In the genomic region with DNA sequence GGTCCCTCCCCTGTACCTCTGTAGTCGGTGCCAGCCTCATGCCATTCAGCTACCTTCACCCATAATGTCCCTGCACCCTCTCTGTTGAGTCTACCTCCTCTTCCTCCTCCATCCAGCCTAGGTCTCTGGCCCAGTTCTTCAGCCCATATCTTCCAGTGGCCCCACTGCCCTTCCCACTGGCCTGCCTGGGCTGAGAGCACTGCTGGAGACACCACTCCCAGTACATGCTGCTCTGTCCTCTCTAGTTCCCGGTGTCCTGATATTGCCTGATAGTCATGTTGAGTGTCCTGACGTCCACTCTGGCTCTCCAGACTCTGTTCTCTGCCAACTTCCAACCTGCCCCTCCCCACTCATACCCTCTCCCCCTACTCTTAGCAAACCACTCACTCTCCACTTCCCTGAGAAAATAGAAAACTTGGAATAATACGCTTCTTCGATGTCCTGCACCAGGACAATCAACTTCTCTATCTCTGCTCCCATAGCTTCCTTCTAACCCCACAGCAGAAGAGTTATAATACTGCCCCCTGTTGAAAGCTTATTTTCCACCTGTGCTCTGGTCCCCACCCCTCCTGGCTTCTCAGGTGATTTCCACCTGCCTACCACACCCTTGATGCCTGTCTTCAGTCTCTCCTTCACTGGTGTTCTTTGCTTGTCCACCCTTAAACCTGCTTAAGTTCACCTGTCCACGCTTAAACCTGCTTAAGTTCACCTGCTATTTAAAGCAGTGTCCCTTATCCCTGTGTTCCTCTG, we compare ENCODE assay signal across 25 cellular contexts. TPM values are rescaled to one million over a fixed set of nuclear protein-coding genes. Genes with fewer than 3 reads are reported as not detected.
DNase-seq lines count a peak whose midpoint lies in the region; ATAC-seq and TF ChIP-seq lines count a peak whose summit lies in the region.
"Had no signal": no experiment of that assay in that cellular context is flagged by ENCODE, and none has a peak within 500 bp of the region (broad histone marks: within the 10 kb centered on the region; RNA-seq: fewer than 3 reads in every experiment).

No MANE protein-coding gene starts in this region.

- H3K4me1 ChIP-seq in HCT116 (ENCODE audit: control insufficient read depth in 1 of 2, insufficient read depth in 2 of 2, low read length in 2 of 2), result no peaks in the 10 kb centered on the region
- H3K4me1 ChIP-seq in mucosa of descending colon (ENCODE audit: low read depth), result no peaks in the 10 kb centered on the region
- no peaks in the 10 kb centered on the region for H3K4me1 ChIP-seq in upper lobe of right lung
- H3K4me1 ChIP-seq: BLaER1 treated with 17β-estradiol and CSF1 and Interleukin-3, amounts not matched to agents 10 nM and 100 nM; Caco-2 had no signal

- BruUV-seq in HCT116 (replicated peaks; lab: Mats Ljungman, UMichigan), result no TSS peak

- H3K4me3 ChIP-seq in HCT116 (replicated peaks in 1 of 2; ENCODE audit: low read depth in 1 of 2, low read length in 2 of 2) (no peak overlapping the region), mucosa of descending colon (no peak overlapping the region), upper lobe of right lung (no peak overlapping the region)
- H3K4me3 ChIP-seq: BLaER1 treated with 17β-estradiol and CSF1 and Interleukin-3, amounts not matched to agents 10 nM and 100 nM; GM23248; K562; MG63 had no signal

- no peaks in the 10 kb centered on the region for H3K79me2 ChIP-seq in HCT116 (ENCODE audit: insufficient read depth, low read length)

- H3K36me3 ChIP-seq in HCT116 (ENCODE audit: control insufficient read depth in 1 of 2, insufficient read depth in 2 of 2, low read length in 2 of 2), result no peaks in the 10 kb centered on the region
- H3K36me3 ChIP-seq in mucosa of descending colon (ENCODE audit: low read depth), result no peaks in the 10 kb centered on the region
- no peaks in the 10 kb centered on the region for H3K36me3 ChIP-seq in upper lobe of right lung
- H3K36me3 ChIP-seq: BLaER1 treated with 17β-estradiol and CSF1 and Interleukin-3, amounts not matched to agents 10 nM and 100 nM; MG63 had no signal

- H3K9ac ChIP-seq in HCT116 (ENCODE audit: low read length), result no peak overlapping the region
- H3K9ac ChIP-seq: BLaER1 treated with 17β-estradiol and CSF1 and Interleukin-3, amounts not matched to agents 10 nM and 100 nM; GM23248; SK-N-SH had no signal

- no peak for ATAC-seq in HCT116
- ATAC-seq in esophagus mucosa, result peak; percentile 8
- peak; percentile 54 for ATAC-seq in mucosa of descending colon
- peak; percentile 74 for ATAC-seq in upper lobe of right lung
- ATAC-seq in GM19035 (IDR thresholded peaks at IDR 0.05; ENCODE audit: unreplicated experiment), result no peak
- ATAC-seq: K562 had no signal

- TF ChIP-seq RAD21 in HCT116 (IDR thresholded peaks at IDR 0.05; ENCODE audit: low read depth), result 0 out of 2 replicates have a peak, but pooled peaks have one; percentile 4

- CTCF ChIA-PET in HCT116 (lab: Charles Lee), result no interaction called here

- H3K9me2 ChIP-seq in HCT116 (ENCODE audit: insufficient read depth), result 0 out of 2 replicates have a peak, but pooled peaks cover 3% of the 10 kb centered on the region
- H3K9me2 ChIP-seq: SK-N-SH had no signal

- H3K27me3 ChIP-seq in HCT116 (ENCODE audit: insufficient read depth, low read length) (no peaks in the 10 kb centered on the region), upper lobe of right lung (no peaks in the 10 kb centered on the region)
- H3K27me3 ChIP-seq: BLaER1 treated with 17β-estradiol and CSF1 and Interleukin-3, amounts not matched to agents 10 nM and 100 nM; MG63 had no signal

- H3K27ac ChIP-seq in HCT116 (ENCODE audit: low read depth, low read length) (no peak overlapping the region), upper lobe of right lung (no peak overlapping the region)
- H3K27ac ChIP-seq: BLaER1 treated with 17β-estradiol and CSF1 and Interleukin-3, amounts not matched to agents 10 nM and 100 nM; GM23248; RWPE1 had no signal

- TF ChIP-seq CTCF in HCT116 (IDR thresholded peaks at IDR 0.05 in 2 of 3, conservative IDR thresholded peaks at IDR 0.05 in 1 of 3; ENCODE audit: borderline replicate concordance in 1 of 3, insufficient read depth in 1 of 3, low read depth in 2 of 3, low read length in 2 of 3) (no peak), mucosa of descending colon (IDR thresholded peaks at IDR 0.05) (no peak), upper lobe of right lung (IDR thresholded peaks at IDR 0.05) (no peak)

- POLR2A ChIA-PET in HCT116 (lab: Charles Lee), result no interaction called here

- DNase-seq in HCT116 (ENCODE audit: low read depth, low spot score) (no peak), mucosa of descending colon (no peak), upper lobe of right lung (no peak), HPDE6-E6E7 (ENCODE audit: extremely low spot score) (no peak)
- no peak for DNase-seq in activated CD4-positive, CD25-positive, alpha-beta regulatory T cell treated with anti-CD3 and anti-CD28 coated beads, Interleukin-2, amount 50 U/mL, for 72 hours
- DNase-seq: ACHN; Caco-2; CD4-positive, alpha-beta memory T cell; DMS 273 treated with DMSO at 0.1 percent for 48 hours; DMS79 treated with DMSO at 0.1 percent for 48 hours; GM23248; MG63; NCI-H1092; NCI-H1436 treated with DMSO at 0.1 percent for 48 hours; NCI-H1930; NCI-H226; NCI-H510A treated with DMSO at 0.1 percent for 48 hours; NCI-H748 treated with DMSO at 0.1 percent for 48 hours; SHP77 treated with DMSO at 0.1 percent for 48 hours; SK-N-SH had no signal

- TF ChIP-seq POLR2A in HCT116 (IDR thresholded peaks at IDR 0.05; ENCODE audit: borderline replicate concordance, extremely low read depth, insufficient read depth, insufficient read length), result no peak

- RAD21 ChIA-PET in HCT116 (lab: Charles Lee; ENCODE audit: low non-redundant PET in 1 of 2, low total read pairs in 2 of 2, uncharacterized antibody in 2 of 2, unreplicated experiment in 2 of 2), result no interaction called here

- H3K9me3 ChIP-seq in HCT116 (ENCODE audit: control insufficient read depth in 1 of 2, insufficient read depth in 1 of 2, low read depth in 1 of 2, low read length in 2 of 2) (no peaks in the 10 kb centered on the region), mucosa of descending colon (peaks cover 4% of the 10 kb centered on the region), upper lobe of right lung (no peaks in the 10 kb centered on the region)
- H3K9me3 ChIP-seq: Caco-2, MG63, SK-N-SH had no signal

- H4K20me1 ChIP-seq in HCT116 (ENCODE audit: insufficient read depth), result no peaks in the 10 kb centered on the region
- H4K20me1 ChIP-seq: BLaER1 treated with 17β-estradiol and CSF1 and Interleukin-3, amounts not matched to agents 10 nM and 100 nM had no signal

- intact Hi-C loops in HCT116 (cut with micrococcal nuclease) (no loop called here), mucosa of descending colon (cut with DNase I, micrococcal nuclease) (no loop called here), upper lobe of right lung (cut with DNase I) (no loop called here)

- no peak overlapping the region for H2AFZ ChIP-seq in HCT116 (ENCODE audit: low read depth, low read length, poor library complexity, severe bottlenecking)
- H2AFZ ChIP-seq: GM23248 had no signal

- H3K4me2 ChIP-seq in HCT116 (ENCODE audit: low read length), result no peak overlapping the region
- H3K4me2 ChIP-seq: BLaER1 treated with 17β-estradiol and CSF1 and Interleukin-3, amounts not matched to agents 10 nM and 100 nM; SK-N-SH had no signal

TF ChIP-seq in HCT116, 20 proteins besides CTCF, POLR2A, EP300 and RAD21:
- TF ChIP-seq TCF7L2 (IDR thresholded peaks at IDR 0.05; ENCODE audit: borderline replicate concordance, extremely low read depth, insufficient read depth, insufficient read length), result no peak

RNA-seq across cellular contexts. Expression of gene SLC22A3, which starts 19.8 kb away (rescaled TPM):
- total RNA-seq in HCT116 (2021; ENCODE audit: unreplicated experiment), result 0.07 TPM
- not detected in 2 replicates for polyA plus RNA-seq in HCT116 (2012)
- 8.0 TPM for total RNA-seq in esophagus mucosa
- total RNA-seq in mucosa of descending colon, result 1 to 10 TPM; 1.4 to 7.3 (median 1.6) TPM
- 30.6 TPM for total RNA-seq in upper lobe of right lung
- total RNA-seq: CD4-positive, alpha-beta memory T cell; GM23248; K562 had no signal
- polyA plus RNA-seq: GM23248, K562, SK-N-SH had no signal

Comparison
In these comparisons a context has a peak if more than half of its experiments do, and no peak if none do; other contexts are left out.
1. ATAC-seq: peak in esophagus mucosa (single experiment), mucosa of descending colon (single experiment) and upper lobe of right lung (single experiment); none in HCT116 (single experiment) and GM19035 (single experiment).